Comparison of ENCODE assay signal across 9 cellular contexts in the genomic region with DNA sequence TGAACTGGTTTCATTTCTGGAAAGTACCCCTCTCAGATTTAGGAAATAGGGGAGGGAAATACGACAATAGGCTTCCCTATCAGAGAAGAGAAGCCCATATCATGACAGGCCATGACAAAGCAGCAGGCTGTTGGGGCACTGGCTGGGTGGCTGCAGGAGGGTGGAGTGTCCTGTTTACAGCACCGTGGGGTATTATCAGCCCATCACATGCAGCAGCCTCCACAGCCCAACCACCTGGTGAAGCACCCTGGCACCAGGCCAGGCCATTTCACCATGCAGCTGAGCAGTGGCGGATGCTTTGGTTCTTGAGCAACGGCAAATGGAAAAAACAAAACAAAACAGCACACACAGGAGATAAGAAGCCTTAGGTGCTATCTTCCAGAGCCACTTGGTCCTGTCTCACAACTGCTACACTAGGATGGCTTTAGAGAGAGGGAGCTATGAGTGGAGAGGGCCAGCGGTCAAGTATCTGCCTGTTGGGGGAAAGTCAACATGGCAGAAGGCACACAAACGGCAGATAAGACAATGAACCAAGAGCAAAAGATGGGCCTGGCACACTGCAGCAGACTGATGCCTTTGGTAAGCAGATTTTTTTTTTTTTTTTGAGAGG. TPM values are rescaled to one million over a fixed set of nuclear protein-coding genes. Genes with fewer than 3 reads are reported as not detected.
DNase-seq lines count a peak whose midpoint lies in the region; ATAC-seq, FAIRE-seq and TF ChIP-seq lines count a peak whose summit lies in the region.
"Had no signal": no experiment of that assay in that cellular context is flagged by ENCODE, and none has a peak within 500 bp of the region (broad histone marks: within the 10 kb centered on the region; RNA-seq: fewer than 3 reads in every experiment).

No MANE protein-coding gene starts in this region.

- DNase-seq in NCI-H1417 (lab: John Stamatoyannopoulos, UW) (peak; percentile 60 to 87 (median 82)), NCI-H1417 treated with DMSO at 0.1 percent for 48 hours (lab: John Stamatoyannopoulos, UW) (no peak), NCI-H187 treated with DMSO at 0.1 percent for 48 hours (lab: John Stamatoyannopoulos, UW) (peak; percentile 81), activated B cell treated with CpG ODN at 0.5 μM for 24 hours (peak; percentile 75), bronchial epithelial cell (ENCODE audit: low read depth) (peak; percentile 49), myocyte (ENCODE audit: low read depth) (peak; percentile 55), stomach (peak; percentile 84)

- TF ChIP-seq POLR2A in stomach (IDR thresholded peaks at IDR 0.05): no peak

- ATAC-seq in activated B cell treated with CpG ODN at 0.5 μM for 24 hours (ENCODE audit: low read depth) (peak; percentile 91), GM21737 (IDR thresholded peaks at IDR 0.05; ENCODE audit: unreplicated experiment) (no peak)

- H3K27me3 ChIP-seq in bronchial epithelial cell (ENCODE audit: control insufficient read depth, insufficient read depth, low read length) (no peaks in the 10 kb centered on the region), stomach (no peaks in the 10 kb centered on the region)

- H3K9me3 ChIP-seq in stomach: no peaks in the 10 kb centered on the region

- H3K4me3 Mint-ChIP-seq in activated B cell treated with CpG ODN at 0.5 μM for 24 hours: peak overlapping the region; percentile 81

- no peak for FAIRE-seq in bronchial epithelial cell (lab: Jason Lieb, UNC)
- FAIRE-seq: A204.1 had no signal

- H3K4me3 ChIP-seq in bronchial epithelial cell (ENCODE audit: low read depth, low read length): no peak overlapping the region
- H3K4me3 ChIP-seq in stomach: peak overlapping the region in 3 of 4 donors; percentile 5 to 10 (median 6)

- TF ChIP-seq EP300 in stomach (IDR thresholded peaks at IDR 0.05): no peak

- intact Hi-C loops in activated B cell treated with CpG ODN at 0.5 μM for 24 hours (cut with micrococcal nuclease): loop anchor here (1.0 to 10.0 kb wide), 6 partner anchors 9 to 545 kb away; partner anchors contain the start of gene KAT7
- intact Hi-C loops in stomach (cut with DNase I; ENCODE audit: low total_unique reads): no loop called here

- H3K36me3 ChIP-seq in bronchial epithelial cell (ENCODE audit: control insufficient read depth, insufficient read depth, low read length) (no peaks in the 10 kb centered on the region), stomach (no peaks in the 10 kb centered on the region)

- H3K27me3 Mint-ChIP-seq in activated B cell treated with CpG ODN at 0.5 μM for 24 hours: no peaks in the 10 kb centered on the region

- H3K36me3 Mint-ChIP-seq in activated B cell treated with CpG ODN at 0.5 μM for 24 hours (ENCODE audit: low read depth): peaks cover 15% of the 10 kb centered on the region

- TF ChIP-seq CTCF in activated B cell treated with CpG ODN at 0.5 μM for 24 hours (IDR thresholded peaks at IDR 0.05) (no peak), bronchial epithelial cell (IDR thresholded peaks at IDR 0.05; ENCODE audit: insufficient read depth, low read length, severe bottlenecking) (no peak), stomach (IDR thresholded peaks at IDR 0.05) (no peak)

- H3K9me3 Mint-ChIP-seq in activated B cell treated with CpG ODN at 0.5 μM for 24 hours: peaks cover under 1% of the 10 kb centered on the region

- 43 to 57% (median 51%) methylated on average over 6 of the region's 6 CpGs for WGBS in stomach, 5 donors

- H3K27ac ChIP-seq in stomach: peak overlapping the region; percentile 23 to 88 (median 76)

- peaks cover 46 to 77% (median 63%) of the 10 kb centered on the region in 4 donors for H3K4me1 ChIP-seq in stomach

- H3K4me1 Mint-ChIP-seq in activated B cell treated with CpG ODN at 0.5 μM for 24 hours: peaks cover 87% of the 10 kb centered on the region

- H3K27ac Mint-ChIP-seq in activated B cell treated with CpG ODN at 0.5 μM for 24 hours: peak overlapping the region; percentile 99

- CTCF ChIA-PET in activated B cell treated with CpG ODN at 0.5 μM for 24 hours (lab: Charles Lee): interaction anchor here (1.2 kb wide), 1 partner anchor 24 kb away, joined by 3 read pairs; the partner anchor contains the start of gene FAM117A

- POLR2A ChIA-PET in activated B cell treated with CpG ODN at 0.5 μM for 24 hours (lab: Charles Lee): interaction anchor here (0.7 to 6.9 kb wide), 12 partner anchors 8 to 427 kb away, joined by 3 to 93 read pairs (median 4); partner anchors contain the start of genes FAM117A, KAT7 and SLC35B1

RNA-seq across cellular contexts. Expression of gene FAM117A, which starts 24.2 kb away (rescaled TPM):
- total RNA-seq in activated B cell treated with CpG ODN at 0.5 μM for 24 hours: 27.7 and 30.0 TPM in 2 replicates
- total RNA-seq in bronchial epithelial cell: 0.53 and 1.9 TPM in 2 replicates
- total RNA-seq in myocyte: 21.0 and 27.9 TPM in 2 replicates
- 5.4 TPM for polyA plus RNA-seq in myocyte (2012)
- total RNA-seq in stomach: 10 to 100 TPM in 2 of 5 donors, 1 to 10 TPM in 2, under 1 TPM in 1; 0.58 to 39.7 (median 6.7) TPM
- 1 to 10 TPM; 5.3 to 7.0 (median 5.6) TPM for polyA plus RNA-seq in stomach

RNA-seq across cellular contexts. Expression of gene SLC35B1, which starts 32.0 kb away (rescaled TPM):
- total RNA-seq in activated B cell treated with CpG ODN at 0.5 μM for 24 hours (51.8 and 53.8 TPM in 2 replicates), bronchial epithelial cell (79.2 and 91.1 TPM in 2 replicates), myocyte (88.3 and 96.5 TPM in 2 replicates), stomach (10 to 100 TPM; 36.2 to 59.8 (median 48.1) TPM)
- polyA plus RNA-seq in myocyte (2012): 86.4 TPM
- polyA plus RNA-seq in stomach: 10 to 100 TPM; 26.3 to 36.2 (median 34.2) TPM

RNA-seq across cellular contexts. Expression of gene KAT7, which starts 48.7 kb away (rescaled TPM):
- total RNA-seq in activated B cell treated with CpG ODN at 0.5 μM for 24 hours (95.0 and 95.8 TPM in 2 replicates), bronchial epithelial cell (12.4 and 18.8 TPM in 2 replicates), myocyte (28.5 and 34.9 TPM in 2 replicates), stomach (10 to 100 TPM in 4 of 5 donors, 1 to 10 TPM in 1; 9.3 to 92.4 (median 31.2) TPM)
- polyA plus RNA-seq in myocyte (2012): 22.3 TPM
- 10 to 100 TPM in 1 of 3 donors, 1 to 10 TPM in 2; 5.0 to 12.7 (median 9.0) TPM for polyA plus RNA-seq in stomach
